Comparison of ENCODE assay signal across 8 cellular contexts in the genomic region with DNA sequence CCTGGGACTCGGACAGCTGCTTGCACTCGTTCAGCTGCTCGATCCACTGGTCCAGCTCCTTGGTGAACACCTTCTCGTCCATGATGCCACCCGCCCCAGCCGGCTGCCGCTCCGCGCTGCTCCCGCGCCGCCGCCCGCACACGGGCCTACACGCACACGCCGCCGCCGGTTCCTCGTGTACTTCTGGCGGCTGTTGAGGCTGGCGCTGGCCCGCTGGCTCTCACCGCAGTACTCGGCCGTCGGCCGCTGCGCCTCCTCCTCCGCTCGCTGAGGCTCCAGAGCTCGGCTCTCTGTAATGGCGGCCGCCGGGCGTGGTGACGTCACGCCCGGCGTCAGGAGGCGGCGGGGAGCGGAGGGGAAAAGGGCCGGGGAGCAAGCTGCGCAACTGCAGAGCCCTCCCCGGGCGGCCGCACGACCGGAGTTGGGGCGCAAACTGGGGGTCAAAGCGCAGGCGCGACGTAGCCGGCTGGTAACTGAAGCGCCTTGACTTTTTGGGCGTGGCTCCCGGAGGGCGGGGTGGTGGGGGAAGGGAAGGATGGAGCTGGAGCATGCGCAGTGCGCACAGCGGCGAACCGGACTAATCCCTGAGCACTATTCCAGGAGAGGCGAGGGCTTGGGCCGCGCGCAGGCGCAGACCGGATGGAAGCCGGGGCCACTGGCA. TPM values are rescaled to one million over a fixed set of nuclear protein-coding genes. Genes with fewer than 3 reads are reported as not detected.
DNase-seq lines count a peak whose midpoint lies in the region; ATAC-seq lines count a peak whose summit lies in the region.

Gene PPP2CA, minus strand, starts transcription at position 294 of the 661 bp plus-strand sequence. Its CDS starts 212 bp downstream, at position 82.

- H3K79me1 ChIP-seq in mesendoderm (ENCODE audit: low read length): peaks cover 4% of the 10 kb centered on the region

- peak within 1 kb of the TSS; percentile 99 for H3K9ac ChIP-seq in NT2/D1 (ENCODE audit: insufficient read length, low read depth)
- H3K9ac ChIP-seq in endocrine pancreas (ENCODE audit: control insufficient read depth, insufficient read depth, low read length): peak within 1 kb of the TSS; percentile 100
- H3K9ac ChIP-seq in mesendoderm (ENCODE audit: low read length): peak within 1 kb of the TSS; percentile 99

- H3K23ac ChIP-seq in mesendoderm (ENCODE audit: low read length): peak within 1 kb of the TSS; percentile 95

- H2AK5ac ChIP-seq in mesendoderm (ENCODE audit: low read length): peak within 1 kb of the TSS; percentile 60

- no CpG with 5 or more reads among the region's 73 CpGs for WGBS in mesendoderm (ENCODE audit: extremely low coverage, insufficient coverage, low lambda C conversion rate)

- H3K18ac ChIP-seq in mesendoderm (ENCODE audit: low read length): peak within 1 kb of the TSS; percentile 81

- H3K9me3 Mint-ChIP-seq in activated CD8-positive, alpha-beta memory T cell treated with anti-CD3 and anti-CD28 coated beads, Interleukin-2, amount 10 ng/mL, durations not matched to agents 7 days and 5 days (ENCODE audit: low read depth): no peaks in the 10 kb centered on the region

- H3K9me3 ChIP-seq in NT2/D1 (ENCODE audit: insufficient read depth, low read length) (no peaks in the 10 kb centered on the region), endocrine pancreas (ENCODE audit: control insufficient read depth, low read length) (no peaks in the 10 kb centered on the region)

- H2BK5ac ChIP-seq in mesendoderm (ENCODE audit: low read length): peak within 1 kb of the TSS; percentile 98

- H3K36me3 Mint-ChIP-seq in activated CD8-positive, alpha-beta memory T cell treated with anti-CD3 and anti-CD28 coated beads, Interleukin-2, amount 10 ng/mL, durations not matched to agents 7 days and 5 days: peaks cover 34% of the 10 kb centered on the region

- CTCF ChIA-PET in activated CD8-positive, alpha-beta memory T cell treated with anti-CD3 and anti-CD28 coated beads, Interleukin-2, amount 10 ng/mL, durations not matched to agents 7 days and 5 days (lab: Charles Lee): interaction anchor here (0.8 to 2.2 kb wide), 14 partner anchors 11 to 678 kb away, joined by 3 to 9 read pairs (median 4); partner anchors contain the start of genes CAMLG, CDKN2AIPNL, UBE2B and VDAC1

- ATAC-seq in GM21381 (IDR thresholded peaks at IDR 0.05; ENCODE audit: unreplicated experiment): peak; percentile 77
- ATAC-seq in activated CD8-positive, alpha-beta memory T cell treated with anti-CD3 and anti-CD28 coated beads, Interleukin-2, amount 10 ng/mL, durations not matched to agents 7 days and 5 days: peak; percentile 87

- H3K27ac ChIP-seq in mesendoderm (ENCODE audit: low read depth, low read length): peak within 1 kb of the TSS; percentile 87

- peak within 1 kb of the TSS; percentile 96 for H3K4me3 Mint-ChIP-seq in activated CD8-positive, alpha-beta memory T cell treated with anti-CD3 and anti-CD28 coated beads, Interleukin-2, amount 10 ng/mL, durations not matched to agents 7 days and 5 days

- no peaks in the 10 kb centered on the region for H3K27me3 ChIP-seq in NT2/D1 (ENCODE audit: insufficient read depth, insufficient read length)
- no peaks in the 10 kb centered on the region for H3K27me3 ChIP-seq in endocrine pancreas (ENCODE audit: control insufficient read depth, insufficient read depth, low read length)
- H3K27me3 ChIP-seq in mesendoderm (ENCODE audit: insufficient read depth, low read length, poor library complexity): no peaks in the 10 kb centered on the region

- peak within 1 kb of the TSS; percentile 16 for H2BK120ac ChIP-seq in mesendoderm (ENCODE audit: low read depth, low read length)

- peak within 1 kb of the TSS; percentile 5 for H4K8ac ChIP-seq in mesendoderm (ENCODE audit: low read depth, low read length)

- peak within 1 kb of the TSS; percentile 95 for H3K4me3 ChIP-seq in NT2/D1 (ENCODE audit: insufficient read length, low read depth)
- peak within 1 kb of the TSS; percentile 100 for H3K4me3 ChIP-seq in endocrine pancreas (ENCODE audit: control insufficient read depth, insufficient read depth, low read length)
- H3K4me3 ChIP-seq in mesendoderm (ENCODE audit: low read length): peak within 1 kb of the TSS; percentile 97

- peaks cover 41% of the 10 kb centered on the region for H3K4me1 Mint-ChIP-seq in activated CD8-positive, alpha-beta memory T cell treated with anti-CD3 and anti-CD28 coated beads, Interleukin-2, amount 10 ng/mL, durations not matched to agents 7 days and 5 days

- H3K79me2 ChIP-seq in mesendoderm (ENCODE audit: control insufficient read depth, insufficient read depth, low read length): peaks cover 46% of the 10 kb centered on the region

- H3K27ac Mint-ChIP-seq in activated CD8-positive, alpha-beta memory T cell treated with anti-CD3 and anti-CD28 coated beads, Interleukin-2, amount 10 ng/mL, durations not matched to agents 7 days and 5 days: peak within 1 kb of the TSS; percentile 98

- H2BK15ac ChIP-seq in mesendoderm (replicated peaks; ENCODE audit: low read depth): no peak within 1 kb of the TSS

- H3K4ac ChIP-seq in mesendoderm (ENCODE audit: low read depth, low read length): peak within 1 kb of the TSS; percentile 97

- peak within 1 kb of the TSS; percentile 100 for H3K56ac ChIP-seq in mesendoderm (ENCODE audit: low read length)

- H3K4me1 ChIP-seq in NT2/D1 (ENCODE audit: insufficient read depth, insufficient read length) (no peaks in the 10 kb centered on the region), endocrine pancreas (ENCODE audit: control insufficient read depth, insufficient read depth, low read length) (peaks cover 30% of the 10 kb centered on the region), mesendoderm (ENCODE audit: control insufficient read depth, low read depth, low read length) (peaks cover 4% of the 10 kb centered on the region)

- no peaks in the 10 kb centered on the region for H3K27me3 Mint-ChIP-seq in activated CD8-positive, alpha-beta memory T cell treated with anti-CD3 and anti-CD28 coated beads, Interleukin-2, amount 10 ng/mL, durations not matched to agents 7 days and 5 days

- DNase-seq in COR-L47 (lab: John Stamatoyannopoulos, UW) (peak; percentile 97), HUDEP-2 (lab: John Stamatoyannopoulos, UW; ENCODE audit: unreplicated experiment in 76 of 76) (peak; percentile 64 to 98 (median 95)), NT2/D1 (ENCODE audit: low read depth, low spot score) (peak; percentile 94), mesendoderm (peak; percentile 98)
- peak; percentile 99 for DNase-seq in activated CD8-positive, alpha-beta memory T cell treated with anti-CD3 and anti-CD28 coated beads, Interleukin-2, amount 10 ng/mL, durations not matched to agents 7 days and 5 days
- peak; percentile 99 for DNase-seq in stimulated activated CD8-positive, alpha-beta memory T cell treated with anti-CD3 and anti-CD28 coated beads, Interleukin-15, amount 100 ng/mL, for 1 hour (ENCODE audit: low read depth)

- H4K5ac ChIP-seq in mesendoderm (ENCODE audit: low read length): no peak within 1 kb of the TSS

- peaks cover 26% of the 10 kb centered on the region for H3K36me3 ChIP-seq in NT2/D1 (ENCODE audit: insufficient read depth, insufficient read length, low read length)
- no peaks in the 10 kb centered on the region for H3K36me3 ChIP-seq in endocrine pancreas (ENCODE audit: control insufficient read depth, insufficient read depth, low read length)
- H3K36me3 ChIP-seq in mesendoderm (ENCODE audit: control insufficient read depth, insufficient read depth, low read length): no peaks in the 10 kb centered on the region

- peak within 1 kb of the TSS; percentile 82 for H3K4me2 ChIP-seq in mesendoderm (ENCODE audit: low read length)

RNA-seq across cellular contexts. Expression of gene PPP2CA, which starts in this region (rescaled TPM):
- 100 to 1,000 TPM; 123 to 194 TPM for total RNA-seq in activated CD8-positive, alpha-beta memory T cell treated with anti-CD3 and anti-CD28 coated beads, Interleukin-2, amount 10 ng/mL, durations not matched to agents 7 days and 5 days
- 82.9 TPM for polyA plus RNA-seq in mesendoderm (2013, experiment 1 of 2)
- 80.1 TPM for polyA plus RNA-seq in mesendoderm (2013, experiment 2 of 2)

Comparison
In these comparisons a context has a peak if more than half of its experiments do, and no peak if none do; other contexts are left out.
1. Peak in every context shown above with its lines: DNase-seq, ATAC-seq, H3K4me3 ChIP-seq and H3K27ac ChIP-seq.